19 cellular contexts compared by ENCODE assay signal in genomic region chr22:34798605-34799004, GRCh38.
DNase-seq lines count a peak whose midpoint lies in the region; TF ChIP-seq lines count a peak whose summit lies in the region.
"Had no signal": no experiment of that assay in that cellular context is flagged by ENCODE, and none has a peak within 500 bp of the region (broad histone marks: within the 10 kb centered on the region; RNA-seq: fewer than 3 reads in every experiment).

No MANE protein-coding gene starts in this region.

- no peaks in the 10 kb centered on the region; the same call in none of the 2 replicates for H3K9me3 ChIP-seq in SJCRH30 (replicated peaks)
- H3K9me3 ChIP-seq: HAP-1 had no signal

- peak overlapping the region in 1 of 3 experiments; percentile 26 for H3K4me3 Mint-ChIP-seq in nephron
- H3K4me3 Mint-ChIP-seq: CD14-positive monocyte had no signal

- H3K27me3 ChIP-seq in SJCRH30: no peaks in the 10 kb centered on the region

- H3K27ac ChIP-seq in SJCRH30: peak overlapping the region; percentile 81
- H3K27ac ChIP-seq: GM23248, HL-60, KMS-11 had no signal

- H3K36me3 Mint-ChIP-seq in nephron (ENCODE audit: low read depth): no peaks in the 10 kb centered on the region
- H3K36me3 Mint-ChIP-seq: CD14-positive monocyte had no signal

- H3K27ac Mint-ChIP-seq in nephron: peak overlapping the region; percentile 97 to 98 (median 98)
- H3K27ac Mint-ChIP-seq: CD14-positive monocyte had no signal

- peaks cover 12% of the 10 kb centered on the region for H3K27me3 Mint-ChIP-seq in nephron (ENCODE audit: low read depth)

- TF ChIP-seq CTCF in AG10803 (conservative IDR thresholded peaks at IDR 0.05; ENCODE audit: low read length) (no peak), nephron (IDR thresholded peaks at IDR 0.05; ENCODE audit: unreplicated experiment in 3 of 3) (no peak)

- H3K4me1 Mint-ChIP-seq in nephron: peaks cover 66% of the 10 kb centered on the region
- H3K4me1 Mint-ChIP-seq: CD14-positive monocyte had no signal

- peaks cover 47% of the 10 kb centered on the region for H3K4me1 ChIP-seq in SJCRH30
- H3K4me1 ChIP-seq: HAP-1 had no signal

- no peak overlapping the region for H3K4me3 ChIP-seq in AG10803 (ENCODE audit: low read length)
- no peak overlapping the region for H3K4me3 ChIP-seq in SJCRH30
- H3K4me3 ChIP-seq: GM23248, HAP-1 had no signal

- no peaks in the 10 kb centered on the region for H3K36me3 ChIP-seq in SJCRH30
- H3K36me3 ChIP-seq: HAP-1 had no signal

- DNase-seq in AG10803 (ENCODE audit: low read depth): peak; percentile 53
- DNase-seq in DMS 273 (lab: John Stamatoyannopoulos, UW; ENCODE audit: unreplicated experiment): peak; percentile 87
- DNase-seq in SJCRH30: peak; percentile 95 to 98
- DNase-seq in activated gamma-delta T cell (lab: John Stamatoyannopoulos, UW): no peak
- DNase-seq in glomerular visceral epithelial cell (ENCODE audit: extremely low spot score): no peak
- DNase-seq in AG20443 (ENCODE audit: low spot score): no peak
- DNase-seq: ACHN, DND-41, GM23248, MV-4-11, NCI-H1694 treated with DMSO at 0.1 percent for 48 hours, NCI-H2227 treated with DMSO at 0.1 percent for 48 hours, NCI-H526, SHP77 treated with DMSO at 0.1 percent for 48 hours had no signal

- H3K9me3 Mint-ChIP-seq in nephron: no peaks in the 10 kb centered on the region

Comparison
In these comparisons a context has a peak if more than half of its experiments do, and no peak if none do; other contexts are left out.
1. DNase-seq: peak in AG10803 (single experiment), DMS 273 (single experiment) and SJCRH30 (2 of 2); none in activated gamma-delta T cell (single experiment), glomerular visceral epithelial cell (single experiment) and AG20443 (single experiment).